Comparison of ENCODE assay signal across 8 cellular contexts in genomic region chr13:113393572-113394503, GRCh38. TPM values are rescaled to one million over a fixed set of nuclear protein-coding genes. Genes with fewer than 3 reads are reported as not detected.
A peak's percentile ranks its signal among the peaks of the same experiment; 100 is the strongest.
DNase-seq lines count a peak whose midpoint lies in the region; ATAC-seq and TF ChIP-seq lines count a peak whose summit lies in the region.

No MANE protein-coding gene starts in this region.

- peak overlapping the region; percentile 94 for H3K4me2 ChIP-seq in osteoblast (ENCODE audit: insufficient read depth, low read length)

- ATAC-seq in GM21825 (IDR thresholded peaks at IDR 0.05; ENCODE audit: unreplicated experiment), result peak; percentile 96
- no peak for ATAC-seq in thoracic aorta (ENCODE audit: insufficient number of reproducible peaks, low FRiP score, low read depth)

- H3K4me1 ChIP-seq in SJCRH30 (no peaks in the 10 kb centered on the region; the same call in 1 of the 2 replicates), osteoblast (ENCODE audit: insufficient read depth, low read length) (peaks cover 7% of the 10 kb centered on the region), thoracic aorta (ENCODE audit: control insufficient read depth in 1 of 2, low read depth in 2 of 2) (peaks cover 9 to 17% of the 10 kb centered on the region in 2 donors)

- H2AFZ ChIP-seq in osteoblast (ENCODE audit: low read length), result peak overlapping the region; percentile 96

- no peaks in the 10 kb centered on the region for H4K20me1 ChIP-seq in osteoblast (ENCODE audit: insufficient read depth, low read length)

- H3K9me3 ChIP-seq in KOPT-K1 (ENCODE audit: insufficient read depth, low read length, poor library complexity, severe bottlenecking), result peaks cover 11% of the 10 kb centered on the region
- H3K9me3 ChIP-seq in SJCRH30 (replicated peaks), result no peaks in the 10 kb centered on the region
- no peaks in the 10 kb centered on the region for H3K9me3 ChIP-seq in osteoblast (ENCODE audit: low read depth, low read length)
- no peaks in the 10 kb centered on the region for H3K9me3 ChIP-seq in thoracic aorta

- no peaks in the 10 kb centered on the region for H3K27me3 ChIP-seq in SJCRH30
- H3K27me3 ChIP-seq in osteoblast (ENCODE audit: insufficient read depth, low read length), result no peaks in the 10 kb centered on the region
- H3K27me3 ChIP-seq in thoracic aorta (replicated peaks; ENCODE audit: insufficient read depth), result no peaks in the 10 kb centered on the region

- no peaks in the 10 kb centered on the region for H3K79me2 ChIP-seq in osteoblast (ENCODE audit: insufficient read depth, low read length)

- H3K27ac ChIP-seq in KOPT-K1 (ENCODE audit: low read depth, low read length, poor library complexity, severe bottlenecking), result peak overlapping the region; percentile 85
- H3K27ac ChIP-seq in SJCRH30, result no peak overlapping the region; the same call in 1 of the 2 replicates
- no peak overlapping the region for H3K27ac ChIP-seq in osteoblast (ENCODE audit: low read depth, low read length)
- no peak overlapping the region for H3K27ac ChIP-seq in thoracic aorta

- peak overlapping the region; percentile 70 for H3K4me3 ChIP-seq in SJCRH30
- peak overlapping the region; percentile 84 for H3K4me3 ChIP-seq in osteoblast (ENCODE audit: insufficient read depth, low read length)
- peak overlapping the region; percentile 82 for H3K4me3 ChIP-seq in thoracic aorta

- DNase-seq in ELF-1 (ENCODE audit: low read depth, low spot score) (peak; percentile 90), SJCRH30 (peak; percentile 77 to 79), glomerular visceral epithelial cell (ENCODE audit: extremely low spot score) (peak; percentile 83), osteoblast (ENCODE audit: insufficient read length, low spot score, missing footprints) (peak; percentile 99), thoracic aorta (ENCODE audit: low spot score) (no peak)
- peak; percentile 45 to 77 (median 67) for DNase-seq in activated naive CD4-positive, alpha-beta T cell (lab: John Stamatoyannopoulos, UW)

- TF ChIP-seq CTCF in osteoblast (IDR thresholded peaks at IDR 0.05; ENCODE audit: extremely low read depth, low read depth, low read length), result peak; percentile 47
- peak; percentile 91 for TF ChIP-seq CTCF in thoracic aorta (IDR thresholded peaks at IDR 0.05)

- H3K36me3 ChIP-seq in KOPT-K1 (ENCODE audit: insufficient read depth, low read length) (no peaks in the 10 kb centered on the region), SJCRH30 (no peaks in the 10 kb centered on the region), osteoblast (ENCODE audit: insufficient read depth, low read length) (no peaks in the 10 kb centered on the region), thoracic aorta (no peaks in the 10 kb centered on the region)

RNA-seq across cellular contexts. Expression of gene GRTP1, which starts 29.9 kb away (rescaled TPM):
- 0.89 and 1.2 TPM in 2 replicates for total RNA-seq in SJCRH30 (2014; rRNA removed; shearing (Covaris generic))
- total RNA-seq in osteoblast (0.29 and 0.36 TPM in 2 replicates), thoracic aorta (1 to 10 TPM; 1.9 to 5.6 TPM)

RNA-seq across cellular contexts. Expression of gene ADPRHL1, which starts 59.5 kb away (rescaled TPM):
- total RNA-seq in SJCRH30 (2014; rRNA removed; shearing (Covaris generic)), result 1.9 and 2.2 TPM in 2 replicates
- total RNA-seq in osteoblast, result 3.8 and 5.1 TPM in 2 replicates
- total RNA-seq in thoracic aorta, result 10 to 100 TPM; 11.8 to 12.6 TPM
